ENCODE assay signal across 37 cellular contexts in genomic region chr9:132503116-132503515, GRCh38.
"Had no signal": no experiment of that assay in that cellular context is flagged by ENCODE, and none has a peak within 500 bp of the region (broad histone marks: within the 10 kb centered on the region; RNA-seq: fewer than 3 reads in every experiment).

No MANE protein-coding gene starts in this region.

- DNase-seq: activated CD4-positive, alpha-beta memory T cell treated with anti-CD3 and anti-CD28 coated beads, Interleukin-2, amount 10 ng/mL, durations not matched to agents 7 days and 5 days; activated CD4-positive, alpha-beta T cell treated with anti-CD3 and anti-CD28 coated beads for 1 hour; activated CD4-positive, alpha-beta T cell treated with anti-CD3 and anti-CD28 coated beads for 36 hours; activated CD4-positive, alpha-beta T cell treated with anti-CD3 and anti-CD28 coated beads for 48 hours; activated CD4-positive, alpha-beta T cell treated with anti-CD3 and anti-CD28 coated beads, Interleukin-2, amount 10 ng/mL, durations not matched to agents 7 days and 5 days; activated CD4-positive, alpha-beta T cell treated with anti-CD3 and anti-CD28 coated beads, Interleukin-2, amount 50 U/mL, for 48 hours; activated CD4-positive, CD25-positive, alpha-beta regulatory T cell; activated CD8-positive, alpha-beta memory T cell treated with anti-CD3 and anti-CD28 coated beads for 24 hours; activated CD8-positive, alpha-beta memory T cell treated with anti-CD3 and anti-CD28 coated beads, Interleukin-2, amount 10 ng/mL, durations not matched to agents 7 days and 5 days; activated CD8-positive, alpha-beta memory T cell treated with anti-CD3 and anti-CD28 coated beads, Interleukin-2, amount 50 U/mL, for 48 hours; activated CD8-positive, alpha-beta T cell treated with anti-CD3 and anti-CD28 coated beads, Interleukin-2, amount 10 ng/mL, durations not matched to agents 7 days and 5 days; activated effector memory CD4-positive, alpha-beta T cell treated with Interleukin-2 at 50 U/mL for 16 hours; activated gamma-delta T cell; activated naive CD4-positive, alpha-beta T cell treated with anti-CD3 and anti-CD28 coated beads, Interleukin-2, amount 10 ng/mL, durations not matched to agents 7 days and 5 days; activated naive CD4-positive, alpha-beta T cell treated with Interleukin-2 at 50 U/mL for 16 hours; activated T-cell treated with anti-CD3 and anti-CD28 coated beads, Interleukin-2, amount 50 U/mL, for 24 hours; activated T-cell treated with anti-CD3 and anti-CD28 coated beads, Interleukin-2, amount 50 U/mL, for 48 hours; amygdala; anterior cingulate cortex; caudate nucleus; cerebellar nuclear complex; SW 1271; T-helper 1 cell; T-helper 2 cell; T-helper 9 cell; WERI-Rb-1 had no signal

- H3K36me3 Mint-ChIP-seq: activated CD8-positive, alpha-beta memory T cell treated with anti-CD3 and anti-CD28 coated beads, Interleukin-2, amount 10 ng/mL, durations not matched to agents 7 days and 5 days; activated naive CD4-positive, alpha-beta T cell treated with anti-CD3 and anti-CD28 coated beads, Interleukin-2, amount 10 ng/mL, durations not matched to agents 7 days and 5 days; activated naive CD4-positive, alpha-beta T cell treated with anti-CD3 and anti-CD28 coated beads, Interleukin-2, amount 50 U/mL, for 24 hours; activated naive CD8-positive, alpha-beta T cell; brain; WTC11 had no signal

- H3K9me3 Mint-ChIP-seq: activated CD4-positive, alpha-beta memory T cell treated with anti-CD3 and anti-CD28 coated beads, Interleukin-2, amount 10 ng/mL, durations not matched to agents 7 days and 5 days; activated CD4-positive, alpha-beta T cell treated with anti-CD3 and anti-CD28 coated beads, Interleukin-2, amount 10 ng/mL, durations not matched to agents 7 days and 5 days; activated naive CD4-positive, alpha-beta T cell treated with anti-CD3 and anti-CD28 coated beads, Interleukin-2, amount 10 ng/mL, durations not matched to agents 7 days and 5 days; activated naive CD4-positive, alpha-beta T cell treated with anti-CD3 and anti-CD28 coated beads, Interleukin-2, amount 50 U/mL, for 24 hours; activated T-cell treated with anti-CD3 and anti-CD28 coated beads, Interleukin-2, amount 50 U/mL, for 24 hours; activated T-helper 2 cell treated with anti-CD3 and anti-CD28 coated beads, Interferon-gamma antibody, Interleukin-2, Interleukin-4, amounts not matched to agents 10 μg/mL and 5 μg/mL and 100 μg/mL, durations not matched to agents 14 hours and 24 hours and 36 hours; brain; central memory CD8-positive, alpha-beta T cell; T-helper 1 cell treated with Interleukin-12 subunit alpha and Interleukin-12 subunit beta and Interleukin-4 antibody, amounts not matched to agents 30 μg/mL and 1 μg/mL, for 36 hours; T-helper 2 cell treated with Interferon-gamma antibody and Interleukin-4, amounts not matched to agents 5 μg/mL and 100 μg/mL, for 36 hours; WTC11 had no signal

- ATAC-seq: activated CD4-positive, alpha-beta T cell treated with anti-CD3 and anti-CD28 coated beads for 36 hours; activated CD4-positive, CD25-positive, alpha-beta regulatory T cell treated with anti-CD3 and anti-CD28 coated beads, Interleukin-2, amount 50 U/mL, for 24 hours; activated CD8-positive, alpha-beta memory T cell treated with anti-CD3 and anti-CD28 coated beads, Interleukin-2, amount 10 ng/mL, durations not matched to agents 7 days and 5 days; activated CD8-positive, alpha-beta T cell treated with anti-CD3 and anti-CD28 coated beads, Interleukin-2, amount 10 ng/mL, durations not matched to agents 7 days and 5 days; WTC11 had no signal

- H3K4me3 Mint-ChIP-seq: activated CD4-positive, alpha-beta memory T cell treated with anti-CD3 and anti-CD28 coated beads, Interleukin-2, amount 10 ng/mL, durations not matched to agents 7 days and 5 days; activated CD4-positive, alpha-beta T cell treated with anti-CD3 and anti-CD28 coated beads for 36 hours; activated CD4-positive, alpha-beta T cell treated with anti-CD3 and anti-CD28 coated beads, Interleukin-2, amount 10 ng/mL, durations not matched to agents 7 days and 5 days; activated CD8-positive, alpha-beta memory T cell treated with anti-CD3 and anti-CD28 coated beads, Interleukin-2, amount 10 ng/mL, durations not matched to agents 7 days and 5 days; activated CD8-positive, alpha-beta T cell treated with anti-CD3 and anti-CD28 coated beads, Interleukin-2, amount 10 ng/mL, durations not matched to agents 7 days and 5 days; activated naive CD4-positive, alpha-beta T cell treated with anti-CD3 and anti-CD28 coated beads, Interleukin-2, amount 10 ng/mL, durations not matched to agents 7 days and 5 days; activated naive CD4-positive, alpha-beta T cell treated with anti-CD3 and anti-CD28 coated beads, Interleukin-2, amount 50 U/mL, for 24 hours; activated naive CD8-positive, alpha-beta T cell; activated T-cell treated with anti-CD3 and anti-CD28 coated beads, Interleukin-2, amount 50 U/mL, for 24 hours; brain; central memory CD8-positive, alpha-beta T cell; T-helper 1 cell treated with Interleukin-12 subunit alpha and Interleukin-12 subunit beta and Interleukin-4 antibody, amounts not matched to agents 30 μg/mL and 1 μg/mL, for 36 hours; T-helper 2 cell treated with Interferon-gamma antibody and Interleukin-4, amounts not matched to agents 5 μg/mL and 100 μg/mL, for 36 hours; WTC11 had no signal

- H3K4me3 ChIP-seq: ascending aorta, cardiac muscle cell had no signal

- H3K9me3 ChIP-seq: ascending aorta had no signal

- H3K27ac Mint-ChIP-seq: activated CD4-positive, alpha-beta memory T cell treated with anti-CD3 and anti-CD28 coated beads, Interleukin-2, amount 10 ng/mL, durations not matched to agents 7 days and 5 days; activated CD4-positive, alpha-beta T cell treated with anti-CD3 and anti-CD28 coated beads for 36 hours; activated CD4-positive, alpha-beta T cell treated with anti-CD3 and anti-CD28 coated beads, Interleukin-2, amount 10 ng/mL, durations not matched to agents 7 days and 5 days; activated CD8-positive, alpha-beta memory T cell treated with anti-CD3 and anti-CD28 coated beads, Interleukin-2, amount 10 ng/mL, durations not matched to agents 7 days and 5 days; activated CD8-positive, alpha-beta T cell treated with anti-CD3 and anti-CD28 coated beads, Interleukin-2, amount 10 ng/mL, durations not matched to agents 7 days and 5 days; activated naive CD4-positive, alpha-beta T cell treated with anti-CD3 and anti-CD28 coated beads, Interleukin-2, amount 10 ng/mL, durations not matched to agents 7 days and 5 days; activated naive CD4-positive, alpha-beta T cell treated with anti-CD3 and anti-CD28 coated beads, Interleukin-2, amount 50 U/mL, for 24 hours; activated naive CD8-positive, alpha-beta T cell; activated T-cell treated with anti-CD3 and anti-CD28 coated beads, Interleukin-2, amount 50 U/mL, for 24 hours; activated T-helper 2 cell treated with anti-CD3 and anti-CD28 coated beads, Interferon-gamma antibody, Interleukin-2, Interleukin-4, amounts not matched to agents 10 μg/mL and 5 μg/mL and 100 μg/mL, durations not matched to agents 14 hours and 24 hours and 36 hours; brain; T-helper 1 cell treated with Interleukin-12 subunit alpha and Interleukin-12 subunit beta and Interleukin-4 antibody, amounts not matched to agents 30 μg/mL and 1 μg/mL, for 36 hours; T-helper 2 cell treated with Interferon-gamma antibody and Interleukin-4, amounts not matched to agents 5 μg/mL and 100 μg/mL, for 36 hours; WTC11 had no signal

- H3K36me3 ChIP-seq: ascending aorta, cardiac muscle cell, WERI-Rb-1 had no signal

- H3K27me3 ChIP-seq: ascending aorta had no signal

- H3K27ac ChIP-seq: ascending aorta, cardiac muscle cell, WERI-Rb-1 had no signal

- H3K4me1 ChIP-seq: ascending aorta had no signal
